Comparison of ENCODE assay signal across 25 cellular contexts in genomic region chr5:173198049-173198448, GRCh38. TPM values are rescaled to one million over a fixed set of nuclear protein-coding genes. Genes with fewer than 3 reads are reported as not detected.
"Had no signal": no experiment of that assay in that cellular context is flagged by ENCODE, and none has a peak within 500 bp of the region (broad histone marks: within the 10 kb centered on the region; RNA-seq: fewer than 3 reads in every experiment).

No MANE protein-coding gene starts in this region.

- H3K27ac ChIP-seq: ascending aorta, body of pancreas, Peyer's patch had no signal

- H3K9me3 ChIP-seq: ascending aorta had no signal

- DNase-seq: activated CD4-positive, alpha-beta T cell treated with anti-CD3 and anti-CD28 coated beads for 1 hour; activated CD4-positive, alpha-beta T cell treated with anti-CD3 and anti-CD28 coated beads, Interleukin-2, amount 10 ng/mL, durations not matched to agents 24 days and 14 days; activated CD4-positive, alpha-beta T cell treated with anti-CD3 and anti-CD28 coated beads, Interleukin-2, amount 50 U/mL, for 48 hours; activated CD8-positive, alpha-beta memory T cell treated with anti-CD3 and anti-CD28 coated beads, Interleukin-2, amount 10 ng/mL, durations not matched to agents 7 days and 5 days; activated effector memory CD4-positive, alpha-beta T cell treated with anti-CD3 and anti-CD28 coated beads, Interleukin-2, amount 50 U/mL, for 16 hours; activated naive CD4-positive, alpha-beta T cell treated with Interleukin-2 at 50 U/mL for 16 hours; activated naive CD8-positive, alpha-beta T cell treated with anti-CD3 and anti-CD28 coated beads, Interleukin-2, amount 50 U/mL, for 24 hours; activated T-cell treated with anti-CD3 and anti-CD28 coated beads, Interleukin-2, amount 50 U/mL, for 24 hours; amniotic stem cell; body of pancreas; MM.1S; NCI-H1105 treated with DMSO at 0.1 percent for 48 hours; NCI-H1436 treated with DMSO at 0.1 percent for 48 hours; NCI-H187; NCI-H2081; NCI-H510A treated with DMSO at 0.1 percent for 48 hours; NCI-H69; Peyer's patch; SIG-M5; T-helper 17 cell; T-helper 9 cell had no signal

- H3K27me3 ChIP-seq: ascending aorta, body of pancreas had no signal

- H3K36me3 ChIP-seq: ascending aorta, Peyer's patch had no signal

- H3K4me1 ChIP-seq: body of pancreas, Peyer's patch had no signal

- H3K4me3 ChIP-seq: ascending aorta, body of pancreas, Peyer's patch had no signal

- ATAC-seq: activated CD8-positive, alpha-beta memory T cell treated with anti-CD3 and anti-CD28 coated beads, Interleukin-2, amount 10 ng/mL, durations not matched to agents 7 days and 5 days; activated naive CD4-positive, alpha-beta T cell treated with anti-CD3 and anti-CD28 coated beads, Interleukin-2, amount 50 U/mL, for 72 hours; activated naive CD8-positive, alpha-beta T cell treated with anti-CD3 and anti-CD28 coated beads, Interleukin-2, amount 50 U/mL, for 24 hours; body of pancreas; T-helper 17 cell; WTC11 had no signal

RNA-seq across cellular contexts. Expression of gene NKX2-5, which starts 37.0 kb away (rescaled TPM):
- total RNA-seq: activated CD4-positive, alpha-beta T cell treated with anti-CD3 and anti-CD28 coated beads, Interleukin-2, amount 10 ng/mL, durations not matched to agents 24 days and 14 days; activated CD8-positive, alpha-beta memory T cell treated with anti-CD3 and anti-CD28 coated beads, Interleukin-2, amount 10 ng/mL, durations not matched to agents 7 days and 5 days; ascending aorta; body of pancreas; bronchial epithelial cell; Peyer's patch; T-helper 17 cell had no signal
